17 cellular contexts compared by ENCODE assay signal in the genomic region with DNA sequence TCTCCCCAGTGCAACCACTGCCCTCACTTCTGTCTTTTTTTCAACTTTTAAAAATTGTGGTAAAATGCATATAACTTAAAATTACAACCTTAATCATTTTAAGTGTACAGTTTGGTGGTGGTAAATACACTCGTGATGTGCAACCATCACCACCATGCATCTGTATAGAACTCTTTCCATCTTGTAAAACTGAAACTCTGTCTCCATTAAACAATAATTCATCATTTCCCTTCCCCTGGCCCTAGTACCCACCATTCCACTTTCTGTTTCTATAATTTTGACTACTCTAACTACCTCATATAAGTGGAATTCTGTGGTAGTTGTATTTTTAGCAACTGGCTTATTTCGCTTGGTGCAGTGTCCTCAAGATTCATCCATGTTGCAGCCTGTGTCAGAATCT.
"Had no signal": no experiment of that assay in that cellular context is flagged by ENCODE, and none has a peak within 500 bp of the region (broad histone marks: within the 10 kb centered on the region; RNA-seq: fewer than 3 reads in every experiment).

No MANE protein-coding gene starts in this region.

- H3K36me3 ChIP-seq: cardiac muscle cell, left ventricle myocardium inferior, prostate gland, SJCRH30, vagina had no signal

- H3K4me3 ChIP-seq: cardiac muscle cell, esophagus muscularis mucosa, gastroesophageal sphincter, heart left ventricle, left ventricle myocardium inferior, prostate gland, SJCRH30, stomach, vagina had no signal

- H3K4me1 ChIP-seq: SJCRH30 had no signal

- DNase-seq: activated CD4-positive, alpha-beta T cell treated with anti-CD3 and anti-CD28 coated beads for 48 hours; effector CD8-positive, alpha-beta T cell; heart left ventricle; kidney glomerular epithelial cell; left ventricle myocardium inferior; right cardiac atrium; SJCRH30; stimulated activated CD4-positive, alpha-beta T cell treated with anti-CD3 and anti-CD28 coated beads, Interleukin-2, amount 100 ng/mL, for 24 hours; stomach; trophoblast cell had no signal

- H3K27ac ChIP-seq: cardiac muscle cell, esophagus muscularis mucosa, gastroesophageal sphincter, heart left ventricle, left ventricle myocardium inferior, prostate gland, SJCRH30, stomach, vagina had no signal

- ATAC-seq: gastroesophageal sphincter, heart left ventricle, right cardiac atrium had no signal

- H3K9me3 ChIP-seq: esophagus muscularis mucosa, gastroesophageal sphincter, prostate gland, vagina had no signal

- H3K4me3 Mint-ChIP-seq: dendritic cell treated with granulocyte-macrophage colony-stimulating factor and Interleukin-4, amounts not matched to agents 40 ng/mL and 50 ng/mL, for 4 days; T-helper 1 cell treated with Interleukin-12 subunit alpha and Interleukin-12 subunit beta and Interleukin-4 antibody, amounts not matched to agents 30 μg/mL and 1 μg/mL, for 36 hours had no signal

- H3K27me3 ChIP-seq: cardiac muscle cell, esophagus muscularis mucosa, gastroesophageal sphincter, heart left ventricle, SJCRH30, stomach, vagina had no signal

- H3K27ac Mint-ChIP-seq: dendritic cell treated with granulocyte-macrophage colony-stimulating factor and Interleukin-4, amounts not matched to agents 40 ng/mL and 50 ng/mL, for 4 days; T-helper 1 cell treated with Interleukin-12 subunit alpha and Interleukin-12 subunit beta and Interleukin-4 antibody, amounts not matched to agents 30 μg/mL and 1 μg/mL, for 36 hours had no signal
